In the genomic region with DNA sequence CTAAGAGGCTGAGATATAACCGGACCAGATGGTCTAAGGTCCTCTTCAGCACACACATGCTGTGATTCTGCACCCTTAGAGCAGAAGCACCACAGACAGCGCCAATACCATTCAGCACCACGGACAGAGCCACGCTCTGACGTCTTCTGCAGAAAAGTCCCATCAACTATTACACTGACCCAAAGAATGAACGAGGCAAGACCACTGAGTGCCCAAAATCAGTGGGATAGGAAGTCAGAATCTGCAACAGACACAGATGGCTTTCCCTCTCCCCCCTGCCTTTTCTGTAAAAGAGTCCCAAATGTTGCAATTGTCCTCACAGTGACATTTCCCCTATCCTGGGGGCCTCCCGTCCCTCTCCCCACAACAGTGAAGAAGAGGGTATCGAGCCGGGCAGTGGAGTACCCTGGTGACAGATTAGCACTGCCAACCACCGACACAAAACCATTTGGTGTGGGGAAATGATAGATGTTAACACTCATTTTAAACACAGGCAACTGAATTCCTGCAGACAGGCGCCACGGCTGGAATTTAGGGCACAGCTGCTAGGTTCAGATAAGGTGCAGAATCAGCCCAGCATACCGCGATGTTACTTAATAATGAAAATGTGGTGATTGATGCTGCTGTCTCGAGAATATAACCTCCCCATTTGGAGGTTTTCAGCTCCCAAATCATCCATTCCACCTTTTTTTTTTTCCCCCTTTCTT, we compare ENCODE assay signal across 1 cellular context.
A peak's percentile ranks its signal among the peaks of the same experiment; 100 is the strongest.
TF ChIP-seq lines count a peak whose summit lies in the region.

No MANE protein-coding gene starts in this region.

TF ChIP-seq in K562, 482 proteins besides CTCF, POLR2A, EP300 and RAD21 (continued from another document):
- TF ChIP-seq, protein P1, sequence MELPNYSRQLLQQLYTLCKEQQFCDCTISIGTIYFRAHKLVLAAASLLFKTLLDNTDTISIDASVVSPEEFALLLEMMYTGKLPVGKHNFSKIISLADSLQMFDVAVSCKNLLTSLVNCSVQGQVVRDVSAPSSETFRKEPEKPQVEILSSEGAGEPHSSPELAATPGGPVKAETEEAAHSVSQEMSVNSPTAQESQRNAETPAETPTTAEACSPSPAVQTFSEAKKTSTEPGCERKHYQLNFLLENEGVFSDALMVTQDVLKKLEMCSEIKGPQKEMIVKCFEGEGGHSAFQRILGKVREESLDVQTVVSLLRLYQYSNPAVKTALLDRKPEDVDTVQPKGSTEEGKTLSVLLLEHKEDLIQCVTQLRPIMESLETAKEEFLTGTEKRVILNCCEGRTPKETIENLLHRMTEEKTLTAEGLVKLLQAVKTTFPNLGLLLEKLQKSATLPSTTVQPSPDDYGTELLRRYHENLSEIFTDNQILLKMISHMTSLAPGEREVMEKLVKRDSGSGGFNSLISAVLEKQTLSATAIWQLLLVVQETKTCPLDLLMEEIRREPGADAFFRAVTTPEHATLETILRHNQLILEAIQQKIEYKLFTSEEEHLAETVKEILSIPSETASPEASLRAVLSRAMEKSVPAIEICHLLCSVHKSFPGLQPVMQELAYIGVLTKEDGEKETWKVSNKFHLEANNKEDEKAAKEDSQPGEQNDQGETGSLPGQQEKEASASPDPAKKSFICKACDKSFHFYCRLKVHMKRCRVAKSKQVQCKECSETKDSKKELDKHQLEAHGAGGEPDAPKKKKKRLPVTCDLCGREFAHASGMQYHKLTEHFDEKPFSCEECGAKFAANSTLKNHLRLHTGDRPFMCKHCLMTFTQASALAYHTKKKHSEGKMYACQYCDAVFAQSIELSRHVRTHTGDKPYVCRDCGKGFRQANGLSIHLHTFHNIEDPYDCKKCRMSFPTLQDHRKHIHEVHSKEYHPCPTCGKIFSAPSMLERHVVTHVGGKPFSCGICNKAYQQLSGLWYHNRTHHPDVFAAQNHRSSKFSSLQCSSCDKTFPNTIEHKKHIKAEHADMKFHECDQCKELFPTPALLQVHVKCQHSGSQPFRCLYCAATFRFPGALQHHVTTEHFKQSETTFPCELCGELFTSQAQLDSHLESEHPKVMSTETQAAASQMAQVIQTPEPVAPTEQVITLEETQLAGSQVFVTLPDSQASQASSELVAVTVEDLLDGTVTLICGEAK (IDR thresholded peaks at IDR 0.05) = peak; percentile 87
- TF ChIP-seq, protein P1 (CRISPR knock-in tag; IDR thresholded peaks at IDR 0.05) = peak; percentile 51; the same call in 1 of the 2 replicates
- TF ChIP-seq ZNF766 (CRISPR knock-in tag; conservative IDR thresholded peaks at IDR 0.05) (peak; percentile 98), HCFC1 (IDR thresholded peaks at IDR 0.05; ENCODE audit: low read depth, low read length) (peak; percentile 39; the same call in 1 of the 2 replicates), FOXM1 (IDR thresholded peaks at IDR 0.05; ENCODE audit: low read depth) (no peak), FOXM1 (CRISPR knock-in tag; IDR thresholded peaks at IDR 0.05; ENCODE audit: low read depth) (peak; percentile 78; the same call in 1 of the 2 replicates), TCF3 (CRISPR knock-in tag; IDR thresholded peaks at IDR 0.05) (peak; percentile 86), SMAD4 (CRISPR knock-in tag; conservative IDR thresholded peaks at IDR 0.05) (peak; percentile 18; the same call in 1 of the 2 replicates), ZNF239 (CRISPR knock-in tag; IDR thresholded peaks at IDR 0.05) (0 out of 2 replicates have a peak, but pooled peaks have one; percentile 54), RCOR1 (IDR thresholded peaks at IDR 0.05; ENCODE audit: borderline replicate concordance in 1 of 2, low read depth in 2 of 2, low read length in 2 of 2) (peak in 1 of 2 experiments; percentile 92; a peak in 2 of 4 replicates), SREBF1 (IDR thresholded peaks at IDR 0.05; ENCODE audit: borderline replicate concordance, low read depth, low read length) (peak; percentile 23; the same call in 1 of the 2 replicates), EHMT2 (IDR thresholded peaks at IDR 0.05) (peak; percentile 100), JUNB (CRISPR knock-in tag; conservative IDR thresholded peaks at IDR 0.05) (no peak)
- TF ChIP-seq, protein P2, sequence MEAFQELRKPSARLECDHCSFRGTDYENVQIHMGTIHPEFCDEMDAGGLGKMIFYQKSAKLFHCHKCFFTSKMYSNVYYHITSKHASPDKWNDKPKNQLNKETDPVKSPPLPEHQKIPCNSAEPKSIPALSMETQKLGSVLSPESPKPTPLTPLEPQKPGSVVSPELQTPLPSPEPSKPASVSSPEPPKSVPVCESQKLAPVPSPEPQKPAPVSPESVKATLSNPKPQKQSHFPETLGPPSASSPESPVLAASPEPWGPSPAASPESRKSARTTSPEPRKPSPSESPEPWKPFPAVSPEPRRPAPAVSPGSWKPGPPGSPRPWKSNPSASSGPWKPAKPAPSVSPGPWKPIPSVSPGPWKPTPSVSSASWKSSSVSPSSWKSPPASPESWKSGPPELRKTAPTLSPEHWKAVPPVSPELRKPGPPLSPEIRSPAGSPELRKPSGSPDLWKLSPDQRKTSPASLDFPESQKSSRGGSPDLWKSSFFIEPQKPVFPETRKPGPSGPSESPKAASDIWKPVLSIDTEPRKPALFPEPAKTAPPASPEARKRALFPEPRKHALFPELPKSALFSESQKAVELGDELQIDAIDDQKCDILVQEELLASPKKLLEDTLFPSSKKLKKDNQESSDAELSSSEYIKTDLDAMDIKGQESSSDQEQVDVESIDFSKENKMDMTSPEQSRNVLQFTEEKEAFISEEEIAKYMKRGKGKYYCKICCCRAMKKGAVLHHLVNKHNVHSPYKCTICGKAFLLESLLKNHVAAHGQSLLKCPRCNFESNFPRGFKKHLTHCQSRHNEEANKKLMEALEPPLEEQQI (IDR thresholded peaks at IDR 0.05) = peak; percentile 61
